Comparison of ENCODE assay signal across 10 cellular contexts in genomic region chr4:106583567-106583966, GRCh38.
DNase-seq lines count a peak whose midpoint lies in the region; ATAC-seq and TF ChIP-seq lines count a peak whose summit lies in the region.
"Had no signal": no experiment of that assay in that cellular context is flagged by ENCODE, and none has a peak within 500 bp of the region (broad histone marks: within the 10 kb centered on the region; RNA-seq: fewer than 3 reads in every experiment).

No MANE protein-coding gene starts in this region.

- H3K79me2 ChIP-seq in PC-3 (ENCODE audit: low read length), result no peaks in the 10 kb centered on the region

- no peak for TF ChIP-seq CTCF in PC-3 (conservative IDR thresholded peaks at IDR 0.05; ENCODE audit: low read depth, low read length)

- no peaks in the 10 kb centered on the region for H3K36me3 ChIP-seq in PC-3 (ENCODE audit: low read depth, low read length)

- 0 out of 2 replicates have a peak overlapping the region, but pooled peaks have one; percentile 15 for H3K4me3 ChIP-seq in PC-3 (ENCODE audit: low read length)

- peaks cover 0 to 3% of the 10 kb centered on the region in 2 donors for H3K4me1 Mint-ChIP-seq in immature natural killer cell

- H3K27ac Mint-ChIP-seq in immature natural killer cell, result no peak overlapping the region
- H3K27ac Mint-ChIP-seq: activated naive CD8-positive, alpha-beta T cell had no signal

- peaks cover 0 to 2% (median 0%) of the 10 kb centered on the region in 3 donors for H3K27me3 Mint-ChIP-seq in immature natural killer cell (ENCODE audit: low read depth in 3 of 3)
- H3K27me3 Mint-ChIP-seq: activated naive CD8-positive, alpha-beta T cell had no signal

- H3K9me2 ChIP-seq in PC-3 (replicated peaks; ENCODE audit: low read length), result no peaks in the 10 kb centered on the region

- H3K9me3 Mint-ChIP-seq in immature natural killer cell, result peaks cover 0 to 18% (median 2%) of the 10 kb centered on the region in 6 donors

- peak overlapping the region; percentile 61 for H3K27ac ChIP-seq in PC-3 (ENCODE audit: low read length)

- no TSS peak for BruUV-seq in PC-3 (replicated peaks; lab: Mats Ljungman, UMichigan)

- H3K9me3 ChIP-seq in PC-3 (ENCODE audit: low read length), result no peaks in the 10 kb centered on the region

- H3K4me1 ChIP-seq in PC-3 (ENCODE audit: insufficient read depth, low read length), result peaks cover 53% of the 10 kb centered on the region

- no peak overlapping the region for H3K4me3 Mint-ChIP-seq in immature natural killer cell
- H3K4me3 Mint-ChIP-seq: activated naive CD8-positive, alpha-beta T cell had no signal

- POLR2A ChIA-PET in PC-3 (lab: Charles Lee; ENCODE audit: unreplicated experiment), result no interaction called here

- H3K4me2 ChIP-seq in PC-3 (ENCODE audit: low read length), result peak overlapping the region; percentile 66

- ATAC-seq in PC-3 (peak; percentile 86), sciatic nerve (peak; percentile 91), GM18909 (IDR thresholded peaks at IDR 0.05; ENCODE audit: poor library complexity, unreplicated experiment) (no peak)

- H3K9ac ChIP-seq in PC-3 (ENCODE audit: low read length), result no peak overlapping the region

- H2AFZ ChIP-seq in PC-3 (ENCODE audit: low read length), result no peak overlapping the region

- CTCF ChIA-PET in PC-3 (lab: Charles Lee), result no interaction called here

- H3K36me3 Mint-ChIP-seq in immature natural killer cell, result no peaks in the 10 kb centered on the region
- H3K36me3 Mint-ChIP-seq: activated naive CD8-positive, alpha-beta T cell had no signal

- intact Hi-C loops in PC-3 (cut with micrococcal nuclease) (loop anchor here (1.0 to 10.0 kb wide), 2 partner anchors 42 to 221 kb away; no protein-coding TSS in a partner anchor), sciatic nerve (cut with DNase I) (no loop called here)

- H3F3A ChIP-seq in PC-3 (ENCODE audit: low read length, unreplicated experiment), result peaks cover 14% of the 10 kb centered on the region

- no peaks in the 10 kb centered on the region for H4K20me1 ChIP-seq in PC-3 (ENCODE audit: low read length)

- DNase-seq in H4 (ENCODE audit: low spot score) (peak; percentile 45), PC-3 (peak; percentile 81), fibroblast of gingiva (ENCODE audit: low read depth) (peak; percentile 85), sciatic nerve (ENCODE audit: low spot score) (no peak), NCI-H1105 (lab: John Stamatoyannopoulos, UW) (no peak), immature natural killer cell (no peak)
- DNase-seq in stimulated activated CD4-positive, alpha-beta T cell treated with anti-CD3 and anti-CD28 coated beads, Interleukin-4, amount 100 ng/mL, for 4 hours, result no peak
- DNase-seq: nucleus accumbens had no signal

- no peaks in the 10 kb centered on the region for H3K27me3 ChIP-seq in PC-3 (ENCODE audit: low read length)

Comparison
In these comparisons a context has a peak if more than half of its experiments do, and no peak if none do; other contexts are left out.
1. DNase-seq: peak in H4 (single experiment), PC-3 (single experiment) and fibroblast of gingiva (single experiment); none in sciatic nerve (single experiment), stimulated activated CD4-positive, alpha-beta T cell treated with anti-CD3 and anti-CD28 coated beads, Interleukin-4, amount 100 ng/mL, for 4 hours (0 of 2), NCI-H1105 (single experiment) and immature natural killer cell (0 of 3).